In genomic region chr9:92759446-92759845, GRCh38 we compare ENCODE assay signal across 24 cellular contexts. TPM values are rescaled to one million over a fixed set of nuclear protein-coding genes. Genes with fewer than 3 reads are reported as not detected.
DNase-seq lines count a peak whose midpoint lies in the region; ATAC-seq and TF ChIP-seq lines count a peak whose summit lies in the region.
"Had no signal": no experiment of that assay in that cellular context is flagged by ENCODE, and none has a peak within 500 bp of the region (broad histone marks: within the 10 kb centered on the region; RNA-seq: fewer than 3 reads in every experiment).

No MANE protein-coding gene starts in this region.

- no peaks in the 10 kb centered on the region for H3K27me3 Mint-ChIP-seq in activated CD8-positive, alpha-beta memory T cell treated with anti-CD3 and anti-CD28 coated beads, Interleukin-2, amount 10 ng/mL, durations not matched to agents 7 days and 5 days
- no peaks in the 10 kb centered on the region for H3K27me3 Mint-ChIP-seq in stimulated activated naive B cell treated with anti-CD40 and anti-IgM and Interleukin-4, amounts not matched to agents 10 μg/mL and 1 μg/mL and 100 μg/mL, for 72 hours
- H3K27me3 Mint-ChIP-seq: activated B cell treated with CpG ODN at 0.5 μM for 24 hours had no signal

- no peak for TF ChIP-seq CTCF in SU-DHL-6 (IDR thresholded peaks at IDR 0.05; ENCODE audit: insufficient read depth, low read length, poor library complexity, severe bottlenecking)

- H3K4me3 Mint-ChIP-seq in activated CD8-positive, alpha-beta memory T cell treated with anti-CD3 and anti-CD28 coated beads, Interleukin-2, amount 10 ng/mL, durations not matched to agents 7 days and 5 days, result no peak overlapping the region
- H3K4me3 Mint-ChIP-seq in stimulated activated naive B cell treated with anti-CD40 and anti-IgM and Interleukin-4, amounts not matched to agents 10 μg/mL and 1 μg/mL and 100 μg/mL, for 72 hours, result no peak overlapping the region
- H3K4me3 Mint-ChIP-seq: activated B cell treated with CpG ODN at 0.5 μM for 24 hours, nephron progenitor cell had no signal

- no peak overlapping the region for H3K4me3 ChIP-seq in SU-DHL-6 (ENCODE audit: insufficient read depth, low read length, poor library complexity, severe bottlenecking)
- H3K4me3 ChIP-seq in muscle layer of colon (ENCODE audit: low read depth in 1 of 2, low read length in 2 of 2), result no peak overlapping the region
- H3K4me3 ChIP-seq: body of pancreas, heart right ventricle, upper lobe of right lung had no signal

- H3F3A ChIP-seq in SU-DHL-6 (ENCODE audit: insufficient read depth), result peaks cover 18% of the 10 kb centered on the region

- CTCF ChIA-PET in activated CD8-positive, alpha-beta memory T cell treated with anti-CD3 and anti-CD28 coated beads, Interleukin-2, amount 10 ng/mL, durations not matched to agents 7 days and 5 days (lab: Charles Lee), result interaction anchor here (0.7 to 1.7 kb wide), 2 partner anchors 23 to 31 kb away, joined by 3 to 4 read pairs; no protein-coding TSS in a partner anchor

- ATAC-seq in activated CD8-positive, alpha-beta memory T cell treated with anti-CD3 and anti-CD28 coated beads, Interleukin-2, amount 10 ng/mL, durations not matched to agents 7 days and 5 days, result no peak
- no peak for ATAC-seq in stimulated activated naive B cell treated with anti-CD40 and anti-IgM and Interleukin-4, amounts not matched to agents 10 μg/mL and 1 μg/mL and 100 μg/mL, for 72 hours (replicated peaks)
- ATAC-seq in HG03045 (IDR thresholded peaks at IDR 0.05; ENCODE audit: unreplicated experiment) (no peak), HG03457 (IDR thresholded peaks at IDR 0.05; ENCODE audit: unreplicated experiment) (no peak), GM21786 (IDR thresholded peaks at IDR 0.05; ENCODE audit: unreplicated experiment) (no peak)
- ATAC-seq: body of pancreas, PC-3, sciatic nerve had no signal

- H3K36me3 ChIP-seq in SU-DHL-6 (ENCODE audit: low read length) (no peaks in the 10 kb centered on the region), muscle layer of colon (ENCODE audit: insufficient read depth, low read length) (no peaks in the 10 kb centered on the region)
- H3K36me3 ChIP-seq: heart right ventricle, upper lobe of right lung had no signal

- peak overlapping the region; percentile 22 for H3K4me2 ChIP-seq in SU-DHL-6 (ENCODE audit: low read depth, low read length, poor library complexity, severe bottlenecking)

- peaks cover 10% of the 10 kb centered on the region for H3K36me3 Mint-ChIP-seq in activated CD8-positive, alpha-beta memory T cell treated with anti-CD3 and anti-CD28 coated beads, Interleukin-2, amount 10 ng/mL, durations not matched to agents 7 days and 5 days
- H3K36me3 Mint-ChIP-seq in stimulated activated naive B cell treated with anti-CD40 and anti-IgM and Interleukin-4, amounts not matched to agents 10 μg/mL and 1 μg/mL and 100 μg/mL, for 72 hours, result peaks cover 5 to 11% of the 10 kb centered on the region in 2 donors

- DNase-seq in activated CD8-positive, alpha-beta memory T cell treated with anti-CD3 and anti-CD28 coated beads, Interleukin-2, amount 10 ng/mL, durations not matched to agents 7 days and 5 days, result no peak
- no peak for DNase-seq in activated CD8-positive, alpha-beta memory T cell treated with anti-CD3 and anti-CD28 coated beads, Interleukin-2, amount 50 U/mL, for 4 hours
- DNase-seq in stimulated activated naive B cell treated with anti-CD40 and anti-IgM and Interleukin-4, amounts not matched to agents 10 μg/mL and 1 μg/mL and 100 μg/mL, for 72 hours, result no peak
- DNase-seq: activated B cell treated with CpG ODN at 0.5 μM for 24 hours; activated CD4-positive, alpha-beta T cell treated with anti-CD3 and anti-CD28 coated beads, Interleukin-2, amount 50 U/mL, for 48 hours; activated effector memory CD4-positive, alpha-beta T cell treated with anti-CD3 and anti-CD28 coated beads, Interleukin-2, amount 50 U/mL, for 16 hours; activated T-cell treated with anti-CD3 and anti-CD28 coated beads for 4 hours; AML-193; NCI-H1417; NCI-H2081 treated with DMSO at 0.1 percent for 48 hours; nephron progenitor cell; PC-3; SHP77; stimulated activated CD4-positive, alpha-beta T cell treated with anti-CD3 and anti-CD28 coated beads, Interleukin-15, amount 100 ng/mL, for 24 hours; SW 1271 had no signal

- H3K4me1 Mint-ChIP-seq in activated CD8-positive, alpha-beta memory T cell treated with anti-CD3 and anti-CD28 coated beads, Interleukin-2, amount 10 ng/mL, durations not matched to agents 7 days and 5 days, result peaks cover 35% of the 10 kb centered on the region
- peaks cover 50 to 70% of the 10 kb centered on the region in 2 donors for H3K4me1 Mint-ChIP-seq in stimulated activated naive B cell treated with anti-CD40 and anti-IgM and Interleukin-4, amounts not matched to agents 10 μg/mL and 1 μg/mL and 100 μg/mL, for 72 hours

- H3K27ac ChIP-seq in SU-DHL-6 (ENCODE audit: low read depth, low read length), result peak overlapping the region; percentile 52
- H3K27ac ChIP-seq in muscle layer of colon (ENCODE audit: low read depth, low read length), result peak overlapping the region; percentile 20
- H3K27ac ChIP-seq: body of pancreas had no signal

- no peak overlapping the region for H2AFZ ChIP-seq in SU-DHL-6 (ENCODE audit: low read depth, low read length, severe bottlenecking)

- H3K27me3 ChIP-seq in SU-DHL-6 (ENCODE audit: low read length), result no peaks in the 10 kb centered on the region
- no peaks in the 10 kb centered on the region for H3K27me3 ChIP-seq in muscle layer of colon (ENCODE audit: control insufficient read depth in 1 of 2, insufficient read depth in 2 of 2, low read length in 2 of 2)
- H3K27me3 ChIP-seq: body of pancreas, heart right ventricle, upper lobe of right lung had no signal

- H3K79me2 ChIP-seq in SU-DHL-6 (ENCODE audit: insufficient read depth, low read length), result peaks cover 86% of the 10 kb centered on the region

- no peaks in the 10 kb centered on the region for H3K9me2 ChIP-seq in SU-DHL-6 (replicated peaks; ENCODE audit: insufficient read depth, low read length)

- H3K4me1 ChIP-seq in muscle layer of colon (ENCODE audit: insufficient read depth, low read length), result peaks cover 37% of the 10 kb centered on the region

- peak overlapping the region; percentile 52 for H3K27ac Mint-ChIP-seq in activated CD8-positive, alpha-beta memory T cell treated with anti-CD3 and anti-CD28 coated beads, Interleukin-2, amount 10 ng/mL, durations not matched to agents 7 days and 5 days
- H3K27ac Mint-ChIP-seq in stimulated activated naive B cell treated with anti-CD40 and anti-IgM and Interleukin-4, amounts not matched to agents 10 μg/mL and 1 μg/mL and 100 μg/mL, for 72 hours, result peak overlapping the region; percentile 87
- H3K27ac Mint-ChIP-seq: activated B cell treated with CpG ODN at 0.5 μM for 24 hours had no signal

- peak overlapping the region; percentile 9; the same call in 1 of the 2 replicates for H3K9ac ChIP-seq in SU-DHL-6 (ENCODE audit: low read length)
- no peak overlapping the region for H3K9ac ChIP-seq in muscle layer of colon (ENCODE audit: low read length)

- H3K9me3 Mint-ChIP-seq in activated CD8-positive, alpha-beta memory T cell treated with anti-CD3 and anti-CD28 coated beads, Interleukin-2, amount 10 ng/mL, durations not matched to agents 7 days and 5 days (ENCODE audit: low read depth), result no peaks in the 10 kb centered on the region
- peaks cover 4 to 5% of the 10 kb centered on the region in 2 donors for H3K9me3 Mint-ChIP-seq in stimulated activated naive B cell treated with anti-CD40 and anti-IgM and Interleukin-4, amounts not matched to agents 10 μg/mL and 1 μg/mL and 100 μg/mL, for 72 hours

- H4K20me1 ChIP-seq in SU-DHL-6 (ENCODE audit: low read depth, low read length), result peaks cover 15% of the 10 kb centered on the region; the same call in 1 of the 2 replicates

- H3K9me3 ChIP-seq in SU-DHL-6 (ENCODE audit: insufficient read depth, low read length), result no peaks in the 10 kb centered on the region
- H3K9me3 ChIP-seq in muscle layer of colon (ENCODE audit: low read length), result no peaks in the 10 kb centered on the region
- H3K9me3 ChIP-seq: body of pancreas, heart right ventricle, upper lobe of right lung had no signal

RNA-seq across cellular contexts. Expression of gene BICD2, which starts 5.2 kb away (rescaled TPM):
- total RNA-seq in activated CD8-positive, alpha-beta memory T cell treated with anti-CD3 and anti-CD28 coated beads, Interleukin-2, amount 10 ng/mL, durations not matched to agents 7 days and 5 days, result 10 to 100 TPM; 26.4 to 27.2 TPM
